In genomic region chr11:61752925-61753551, GRCh38 we compare ENCODE assay signal across 9 cellular contexts. TPM values are rescaled to one million over a fixed set of nuclear protein-coding genes. Genes with fewer than 3 reads are reported as not detected.
A peak's percentile ranks its signal among the peaks of the same experiment; 100 is the strongest.
DNase-seq lines count a peak whose midpoint lies in the region; ATAC-seq and TF ChIP-seq lines count a peak whose summit lies in the region.
"Had no signal": no experiment of that assay in that cellular context is flagged by ENCODE, and none has a peak within 500 bp of the region (broad histone marks: within the 10 kb centered on the region; RNA-seq: fewer than 3 reads in every experiment).

No MANE protein-coding gene starts in this region.

- H3K36me3 ChIP-seq in breast epithelium (no peaks in the 10 kb centered on the region), mesodermal cell (ENCODE audit: control insufficient read depth, insufficient read depth, low read length) (peaks cover 2% of the 10 kb centered on the region), upper lobe of left lung (no peaks in the 10 kb centered on the region)

- H3K4me3 Mint-ChIP-seq in MCF 10A (ENCODE audit: unreplicated experiment) = no peak overlapping the region

- POLR2A ChIA-PET in MCF 10A (lab: Yijun Ruan, JAX) = interaction anchor here (0.6 kb wide), 1 partner anchor 359 kb away, joined by 5 read pairs; no protein-coding TSS in a partner anchor

- H3K9me3 ChIP-seq in breast epithelium (no peaks in the 10 kb centered on the region), mesodermal cell (ENCODE audit: control insufficient read depth, low read length) (no peaks in the 10 kb centered on the region), upper lobe of left lung (no peaks in the 10 kb centered on the region)

- intact Hi-C loops in breast epithelium (cut with DNase I; ENCODE audit: low total_unique reads) = no loop called here
- intact Hi-C loops in MCF 10A (cut with micrococcal nuclease) = no loop called here

- DNase-seq in breast epithelium (ENCODE audit: low spot score in 2 of 2) (no peak), MCF 10A (ENCODE audit: unreplicated experiment) (no peak), cardiac fibroblast (ENCODE audit: low read depth in 2 of 2) (no peak), upper lobe of left lung (no peak), NK-92 (lab: John Stamatoyannopoulos, UW; ENCODE audit: unreplicated experiment) (no peak), NCI-H774 (lab: John Stamatoyannopoulos, UW) (no peak)
- DNase-seq: DMS79 had no signal

- H3K4me1 ChIP-seq in breast epithelium (no peaks in the 10 kb centered on the region), mesodermal cell (ENCODE audit: control insufficient read depth, insufficient read depth, low read length, poor library complexity, severe bottlenecking) (peaks cover 69% of the 10 kb centered on the region), upper lobe of left lung (peaks cover 8 to 24% (median 16%) of the 10 kb centered on the region in 4 donors)

- no peak for TF ChIP-seq POLR2A in breast epithelium (IDR thresholded peaks at IDR 0.05)
- TF ChIP-seq POLR2A in upper lobe of left lung (IDR thresholded peaks at IDR 0.05) = no peak

- H3K9me3 Mint-ChIP-seq in MCF 10A (ENCODE audit: unreplicated experiment) = no peaks in the 10 kb centered on the region

- TF ChIP-seq CTCF in breast epithelium (IDR thresholded peaks at IDR 0.05) = no peak
- TF ChIP-seq CTCF in MCF 10A (IDR thresholded peaks at IDR 0.05; ENCODE audit: unreplicated experiment) = no peak
- TF ChIP-seq CTCF in cardiac fibroblast (IDR thresholded peaks at IDR 0.05; ENCODE audit: low read depth, low read length) = no peak
- no peak for TF ChIP-seq CTCF in upper lobe of left lung (IDR thresholded peaks at IDR 0.05)

- no peak overlapping the region for H3K27ac Mint-ChIP-seq in MCF 10A (ENCODE audit: low read depth, unreplicated experiment)

- CTCF ChIA-PET in MCF 10A (lab: Yijun Ruan, JAX) = interaction anchor here (0.5 to 0.7 kb wide), 6 partner anchors 9 to 175 kb away, joined by 3 to 4 read pairs (median 3); no protein-coding TSS in a partner anchor

- no peak overlapping the region for H3K27ac ChIP-seq in breast epithelium
- no peak overlapping the region for H3K27ac ChIP-seq in mesodermal cell (ENCODE audit: low read depth, low read length, severe bottlenecking)
- peak overlapping the region; percentile 55 to 75 (median 62) for H3K27ac ChIP-seq in upper lobe of left lung

- no peaks in the 10 kb centered on the region for H3K36me3 Mint-ChIP-seq in MCF 10A (ENCODE audit: insufficient read depth, unreplicated experiment)

- no peak for TF ChIP-seq EP300 in upper lobe of left lung (IDR thresholded peaks at IDR 0.05)

- BruUV-seq in MCF 10A (replicated peaks; lab: Mats Ljungman, UMichigan) = no TSS peak

- H3K27me3 ChIP-seq in breast epithelium (no peaks in the 10 kb centered on the region), upper lobe of left lung (peaks cover 0 to 5% (median 3%) of the 10 kb centered on the region in 4 donors)

- WGBS in mesodermal cell (ENCODE audit: insufficient coverage in 2 of 2), 2 experiments = 31 to 40% methylated on average over 14 to 17 of the region's 17 CpGs
- WGBS in upper lobe of left lung, 2 donors = 36 to 39% methylated on average over 17 of the region's 17 CpGs

- ATAC-seq in upper lobe of left lung (ENCODE audit: low FRiP score in 2 of 2) = no peak
- no peak for ATAC-seq in HG03460 (IDR thresholded peaks at IDR 0.05; ENCODE audit: unreplicated experiment)

- peak overlapping the region; percentile 41 to 73 (median 53) for H3K4me3 ChIP-seq in breast epithelium
- H3K4me3 ChIP-seq in cardiac fibroblast (replicated peaks in 1 of 2; ENCODE audit: low read depth in 2 of 2, low read length in 2 of 2) = peak overlapping the region; percentile 46 to 65
- H3K4me3 ChIP-seq in mesodermal cell (ENCODE audit: extremely low read depth, insufficient read depth, low read length, poor library complexity, severe bottlenecking) = peak overlapping the region; percentile 68
- H3K4me3 ChIP-seq in upper lobe of left lung = peak overlapping the region; percentile 29 to 59 (median 46)

- H3K27me3 Mint-ChIP-seq in MCF 10A (ENCODE audit: insufficient read depth, unreplicated experiment) = peaks cover 19% of the 10 kb centered on the region

- H3K4me1 Mint-ChIP-seq in MCF 10A (ENCODE audit: insufficient read depth, unreplicated experiment) = peaks cover 12% of the 10 kb centered on the region

RNA-seq across cellular contexts. Expression of gene MYRF, which starts 0.6 kb away (rescaled TPM):
- 1 to 10 TPM in 1 of 3 donors, under 1 TPM in 2; 0.32 to 6.9 (median 0.66) TPM for total RNA-seq in breast epithelium
- 0.16 TPM in 1 of 2 replicates, not detected in the other for total RNA-seq in MCF 10A (2022)
- 69.9 TPM for polyA plus RNA-seq in mesodermal cell (2013, experiment 1 of 2)
- 71.1 TPM for polyA plus RNA-seq in mesodermal cell (2013, experiment 2 of 2)
- total RNA-seq in upper lobe of left lung = 100 to 1,000 TPM in 1 of 6 donors, 10 to 100 TPM in 5; 32.5 to 147 (median 50.7) TPM

RNA-seq across cellular contexts. Expression of gene TMEM258, which starts 39.4 kb away (rescaled TPM):
- 10 to 100 TPM; 35.4 to 55.4 (median 35.7) TPM for total RNA-seq in breast epithelium
- 184 and 300 TPM in 2 replicates for total RNA-seq in MCF 10A (2022)
- polyA plus RNA-seq in mesodermal cell (2013, experiment 1 of 2) = 270 TPM
- polyA plus RNA-seq in mesodermal cell (2013, experiment 2 of 2) = 257 TPM
- 100 to 1,000 TPM in 1 of 6 donors, 10 to 100 TPM in 4, 1 to 10 TPM in 1; 8.4 to 106 (median 34.9) TPM for total RNA-seq in upper lobe of left lung

RNA-seq across cellular contexts. Expression of gene FEN1, which starts 39.7 kb away (rescaled TPM):
- total RNA-seq in breast epithelium (1 to 10 TPM; 5.9 to 9.2 (median 8.5) TPM), MCF 10A (2022) (19.9 and 21.5 TPM in 2 replicates), upper lobe of left lung (1 to 10 TPM; 6.0 to 9.1 (median 7.0) TPM)
- 34.0 TPM for polyA plus RNA-seq in mesodermal cell (2013, experiment 1 of 2)
- 29.7 TPM for polyA plus RNA-seq in mesodermal cell (2013, experiment 2 of 2)

Comparison
In these comparisons a context has a peak if more than half of its experiments do, and no peak if none do; other contexts are left out.
1. H3K27ac ChIP-seq: peak in upper lobe of left lung (4 of 4); none in breast epithelium (0 of 2) and mesodermal cell (single experiment).
2. RNA of gene MYRF, which starts 0.6 kb away (total RNA-seq): 32.5 to 147 TPM in upper lobe of left lung; 0.32 to 6.9 TPM in breast epithelium and 0.16 TPM in MCF 10A; every median in the first group is over 4 times any median in the second.
3. Peak in every context shown above with its lines, with median percentiles within 50 percentile points of each other: H3K4me3 ChIP-seq.